In the genomic region with DNA sequence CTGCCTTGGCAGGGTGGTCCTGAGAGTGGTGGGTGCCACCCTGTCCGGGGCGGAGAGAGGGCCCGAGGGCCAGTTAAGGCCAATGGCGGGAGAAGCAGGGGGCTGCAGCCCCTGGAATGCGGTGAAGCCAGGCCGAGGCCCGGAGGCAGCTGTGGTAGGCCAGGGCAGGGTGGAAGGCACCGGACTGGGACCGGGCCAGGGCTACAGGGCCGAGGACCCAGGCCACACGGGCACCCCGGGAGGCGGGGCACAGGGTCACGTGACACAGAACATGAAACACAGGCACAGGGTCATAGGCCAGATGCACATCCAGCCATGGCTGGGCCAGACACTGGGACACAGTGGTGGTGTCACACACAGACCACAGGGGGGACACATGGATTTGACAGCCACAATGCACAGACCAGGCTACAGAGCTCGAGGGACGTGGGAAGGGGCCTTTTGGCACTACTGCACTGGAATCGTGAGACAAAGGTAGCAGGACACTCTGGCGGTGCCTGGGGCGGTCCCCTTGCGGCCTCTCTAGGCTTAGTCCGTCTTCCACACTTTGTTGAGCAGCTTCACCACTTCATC, we compare ENCODE assay signal across 10 cellular contexts. TPM values are rescaled to one million over a fixed set of nuclear protein-coding genes. Genes with fewer than 3 reads are reported as not detected.
DNase-seq lines count a peak whose midpoint lies in the region; ATAC-seq, FAIRE-seq and TF ChIP-seq lines count a peak whose summit lies in the region.
"Had no signal": no experiment of that assay in that cellular context is flagged by ENCODE, and none has a peak within 500 bp of the region (broad histone marks: within the 10 kb centered on the region; RNA-seq: fewer than 3 reads in every experiment).

No MANE protein-coding gene starts in this region.

- H3K36me3 ChIP-seq in DOHH2 (ENCODE audit: control insufficient read depth, low read length) (peaks cover 56% of the 10 kb centered on the region), HUES64 (ENCODE audit: insufficient read depth, low read length) (peaks cover 18% of the 10 kb centered on the region), astrocyte (ENCODE audit: insufficient read depth, low read length) (no peaks in the 10 kb centered on the region)

- H3K36me3 Mint-ChIP-seq in astrocyte (ENCODE audit: low read depth, unreplicated experiment) (peaks cover 8% of the 10 kb centered on the region), nephron progenitor cell (ENCODE audit: low read depth) (no peaks in the 10 kb centered on the region)

- H3K9me3 ChIP-seq in DOHH2 (ENCODE audit: control insufficient read depth, insufficient read depth, low read length) (no peaks in the 10 kb centered on the region), HUES64 (ENCODE audit: insufficient read depth, low read depth, low read length) (no peaks in the 10 kb centered on the region), astrocyte (ENCODE audit: insufficient read depth, low read depth, low read length) (no peaks in the 10 kb centered on the region)

- H3K27me3 ChIP-seq in DOHH2 (ENCODE audit: control insufficient read depth, low read length) (no peaks in the 10 kb centered on the region), HUES64 (ENCODE audit: insufficient read depth, low read length) (peaks cover 5% of the 10 kb centered on the region), astrocyte (ENCODE audit: insufficient read depth, low read length) (no peaks in the 10 kb centered on the region)

- no peaks in the 10 kb centered on the region for H3K9me2 ChIP-seq in DOHH2 (replicated peaks; ENCODE audit: control insufficient read depth, low read length)

- FAIRE-seq in astrocyte (lab: Jason Lieb, UNC) = no peak

- no peaks in the 10 kb centered on the region for H3K27me3 Mint-ChIP-seq in astrocyte (ENCODE audit: low read depth, unreplicated experiment)
- H3K27me3 Mint-ChIP-seq in nephron progenitor cell (ENCODE audit: low read depth, poor library complexity) = peaks cover 8% of the 10 kb centered on the region

- WGBS in HUES64 = 86% methylated on average over 21 of the region's 21 CpGs

- DNase-seq in astrocyte (ENCODE audit: low read depth) (no peak), nephron progenitor cell (no peak), iPS-NIHi7 (ENCODE audit: extremely low spot score) (no peak)
- DNase-seq: activated T-cell treated with anti-CD3 and anti-CD28 coated beads for 4 hours, T1000 had no signal

- H3K4me1 Mint-ChIP-seq in astrocyte (ENCODE audit: low read depth, unreplicated experiment) = peaks cover 25% of the 10 kb centered on the region
- H3K4me1 Mint-ChIP-seq in nephron progenitor cell = peaks cover 52% of the 10 kb centered on the region

- H3K9me3 Mint-ChIP-seq in astrocyte (ENCODE audit: unreplicated experiment) = no peaks in the 10 kb centered on the region
- H3K9me3 Mint-ChIP-seq in nephron progenitor cell = no peaks in the 10 kb centered on the region

- no peak overlapping the region for H3K9ac ChIP-seq in HUES64 (ENCODE audit: low read depth, low read length)
- no peak overlapping the region for H3K9ac ChIP-seq in astrocyte (ENCODE audit: low read length)

- H3K4me2 ChIP-seq in DOHH2 (ENCODE audit: low read length) = peak overlapping the region; percentile 99; the same call in 1 of the 2 replicates
- H3K4me2 ChIP-seq in astrocyte (ENCODE audit: low read length) = peak overlapping the region; percentile 85

- no peak overlapping the region for H2AFZ ChIP-seq in astrocyte (ENCODE audit: low read depth, low read length)

- no peak for TF ChIP-seq CTCF in DOHH2 (IDR thresholded peaks at IDR 0.05; ENCODE audit: low read depth, low read length, poor library complexity, severe bottlenecking)
- no peak for TF ChIP-seq CTCF in astrocyte (IDR thresholded peaks at IDR 0.05; ENCODE audit: insufficient read depth, low read depth, low read length)
- TF ChIP-seq CTCF in nephron progenitor cell (IDR thresholded peaks at IDR 0.05) = no peak

- H3K27ac Mint-ChIP-seq in astrocyte (ENCODE audit: unreplicated experiment) (peak overlapping the region; percentile 41), nephron progenitor cell (peak overlapping the region; percentile 90)

- H3K27ac ChIP-seq in DOHH2 (ENCODE audit: low read depth, low read length) (no peak overlapping the region), HUES64 (ENCODE audit: low read depth, low read length) (peak overlapping the region; percentile 81; the same call in 1 of the 2 replicates), astrocyte (ENCODE audit: low read depth, low read length) (no peak overlapping the region)

- H3K4me1 ChIP-seq in DOHH2 (ENCODE audit: control insufficient read depth, low read length) = peaks cover 57% of the 10 kb centered on the region
- peaks cover 8% of the 10 kb centered on the region for H3K4me1 ChIP-seq in HUES64 (ENCODE audit: insufficient read depth, low read length)
- H3K4me1 ChIP-seq in astrocyte (ENCODE audit: insufficient read depth, low read length) = peaks cover 46% of the 10 kb centered on the region

- no peak overlapping the region for H3K4me3 ChIP-seq in DOHH2 (ENCODE audit: low read length)
- no peak overlapping the region for H3K4me3 ChIP-seq in HUES64 (ENCODE audit: low read length)
- no peak overlapping the region for H3K4me3 ChIP-seq in astrocyte (ENCODE audit: insufficient read depth, low read depth, low read length)

- no peak overlapping the region for H3K4me3 Mint-ChIP-seq in astrocyte (ENCODE audit: unreplicated experiment)
- peak overlapping the region; percentile 64 for H3K4me3 Mint-ChIP-seq in nephron progenitor cell

- H4K20me1 ChIP-seq in DOHH2 (ENCODE audit: control insufficient read depth, insufficient read depth, low read depth, low read length) = peaks cover 10% of the 10 kb centered on the region; the same call in 1 of the 2 replicates
- H4K20me1 ChIP-seq in astrocyte (ENCODE audit: insufficient read depth, low read length) = peaks cover 54% of the 10 kb centered on the region

- H3K79me2 ChIP-seq in DOHH2 (ENCODE audit: control insufficient read depth, low read length) (peaks cover 76% of the 10 kb centered on the region), astrocyte (ENCODE audit: insufficient read depth, low read length) (peaks cover 73% of the 10 kb centered on the region)

- ATAC-seq in HG03432 (IDR thresholded peaks at IDR 0.05; ENCODE audit: unreplicated experiment) = no peak
- no peak for ATAC-seq in GM19463 (IDR thresholded peaks at IDR 0.05; ENCODE audit: unreplicated experiment)

- H3F3A ChIP-seq in DOHH2 (ENCODE audit: control insufficient read depth, insufficient read depth) = peaks cover 8% of the 10 kb centered on the region

RNA-seq across cellular contexts. Expression of a gene that starts 2.8 kb away (rescaled TPM):
- polyA plus RNA-seq in HUES64 (2013, experiment 1 of 2) = 115 TPM
- 128 TPM for polyA plus RNA-seq in HUES64 (2013, experiment 2 of 2)
- 84.5 and 97.9 TPM in 2 replicates for total RNA-seq in astrocyte

RNA-seq across cellular contexts. Expression of a gene that starts 25.6 kb away (rescaled TPM):
- not detected for polyA plus RNA-seq in HUES64 (2013, experiment 1 of 2)
- polyA plus RNA-seq in HUES64 (2013, experiment 2 of 2) = not detected
- not detected in 2 replicates for total RNA-seq in astrocyte
- total RNA-seq: cerebellum had no signal

RNA-seq across cellular contexts. Expression of a gene that starts 31.2 kb away (rescaled TPM):
- polyA plus RNA-seq in HUES64 (2013, experiment 1 of 2) = 13.9 TPM
- polyA plus RNA-seq in HUES64 (2013, experiment 2 of 2) = 14.4 TPM
- total RNA-seq in astrocyte = 16.0 and 16.1 TPM in 2 replicates

RNA-seq across cellular contexts. Expression of a gene that starts 44.6 kb away (rescaled TPM):
- polyA plus RNA-seq in HUES64 (2013, experiment 1 of 2) = not detected
- not detected for polyA plus RNA-seq in HUES64 (2013, experiment 2 of 2)
- total RNA-seq in astrocyte = not detected in 2 replicates
- total RNA-seq: cerebellum had no signal

RNA-seq across cellular contexts. Expression of a gene that starts 53.5 kb away (rescaled TPM):
- 41.7 TPM for polyA plus RNA-seq in HUES64 (2013, experiment 1 of 2)
- polyA plus RNA-seq in HUES64 (2013, experiment 2 of 2) = 35.9 TPM
- 48.4 and 49.4 TPM in 2 replicates for total RNA-seq in astrocyte
